In genomic region chr4:38711066-38711465, GRCh38 we compare ENCODE assay signal across 16 cellular contexts.
DNase-seq lines count a peak whose midpoint lies in the region; ATAC-seq lines count a peak whose summit lies in the region.
"Had no signal": no experiment of that assay in that cellular context is flagged by ENCODE, and none has a peak within 500 bp of the region (broad histone marks: within the 10 kb centered on the region; RNA-seq: fewer than 3 reads in every experiment).

No MANE protein-coding gene starts in this region.

- DNase-seq in NCI-H1105 treated with DMSO at 0.1 percent for 48 hours (lab: John Stamatoyannopoulos, UW), result peak; percentile 20
- DNase-seq in NCI-H1105 (lab: John Stamatoyannopoulos, UW), result no peak
- DNase-seq in NCI-H345 (lab: John Stamatoyannopoulos, UW), result peak; percentile 1
- no peak for DNase-seq in NCI-H345 treated with DMSO at 0.1 percent for 48 hours (lab: John Stamatoyannopoulos, UW; ENCODE audit: unreplicated experiment)
- DNase-seq in NCI-H526 treated with DMSO at 0.1 percent for 48 hours (lab: John Stamatoyannopoulos, UW), result peak; percentile 93
- DNase-seq in stimulated activated naive B cell treated with anti-CD40 and anti-IgM and Interleukin-4, amounts not matched to agents 10 μg/mL and 1 μg/mL and 100 μg/mL, for 72 hours, result no peak
- no peak for DNase-seq in stimulated activated naive CD4-positive, alpha-beta T cell (lab: John Stamatoyannopoulos, UW)
- no peak for DNase-seq in DMS 273 (lab: John Stamatoyannopoulos, UW; ENCODE audit: unreplicated experiment)
- DNase-seq: CD4-positive, CD25-positive, alpha-beta regulatory T cell; CD8-positive, alpha-beta T cell; DMS53; DMS79 treated with DMSO at 0.1 percent for 48 hours; GF-D8; GOT3; HFFc6 had no signal

- no peak overlapping the region for H3K4me3 Mint-ChIP-seq in stimulated activated naive B cell treated with anti-CD40 and anti-IgM and Interleukin-4, amounts not matched to agents 10 μg/mL and 1 μg/mL and 100 μg/mL, for 72 hours
- H3K4me3 Mint-ChIP-seq: B cell; CD4-positive, CD25-positive, alpha-beta regulatory T cell; CD8-positive, alpha-beta T cell; HFFc6 had no signal

- ATAC-seq in stimulated activated naive B cell treated with anti-CD40 and anti-IgM and Interleukin-4, amounts not matched to agents 10 μg/mL and 1 μg/mL and 100 μg/mL, for 72 hours (replicated peaks), result peak; percentile 59 to 70
- ATAC-seq: CD8-positive, alpha-beta T cell had no signal

- peaks cover 0 to 4% of the 10 kb centered on the region in 2 donors for H3K9me3 Mint-ChIP-seq in stimulated activated naive B cell treated with anti-CD40 and anti-IgM and Interleukin-4, amounts not matched to agents 10 μg/mL and 1 μg/mL and 100 μg/mL, for 72 hours

- no peaks in the 10 kb centered on the region for H3K27me3 Mint-ChIP-seq in stimulated activated naive B cell treated with anti-CD40 and anti-IgM and Interleukin-4, amounts not matched to agents 10 μg/mL and 1 μg/mL and 100 μg/mL, for 72 hours

- peaks cover 17 to 29% of the 10 kb centered on the region in 2 donors for H3K4me1 Mint-ChIP-seq in stimulated activated naive B cell treated with anti-CD40 and anti-IgM and Interleukin-4, amounts not matched to agents 10 μg/mL and 1 μg/mL and 100 μg/mL, for 72 hours

- H3K36me3 Mint-ChIP-seq in stimulated activated naive B cell treated with anti-CD40 and anti-IgM and Interleukin-4, amounts not matched to agents 10 μg/mL and 1 μg/mL and 100 μg/mL, for 72 hours, result peaks cover 0 to 5% of the 10 kb centered on the region in 2 donors

- H3K27ac Mint-ChIP-seq in stimulated activated naive B cell treated with anti-CD40 and anti-IgM and Interleukin-4, amounts not matched to agents 10 μg/mL and 1 μg/mL and 100 μg/mL, for 72 hours, result no peak overlapping the region
- H3K27ac Mint-ChIP-seq: B cell; CD4-positive, CD25-positive, alpha-beta regulatory T cell; CD8-positive, alpha-beta T cell; HFFc6 had no signal

Comparison
In these comparisons a context has a peak if more than half of its experiments do, and no peak if none do; other contexts are left out.
1. DNase-seq: peak in NCI-H1105 treated with DMSO at 0.1 percent for 48 hours (single experiment), NCI-H345 (single experiment) and NCI-H526 treated with DMSO at 0.1 percent for 48 hours (single experiment); none in NCI-H1105 (single experiment), NCI-H345 treated with DMSO at 0.1 percent for 48 hours (single experiment), stimulated activated naive B cell treated with anti-CD40 and anti-IgM and Interleukin-4, amounts not matched to agents 10 μg/mL and 1 μg/mL and 100 μg/mL, for 72 hours (single experiment), stimulated activated naive CD4-positive, alpha-beta T cell (0 of 6) and DMS 273 (single experiment).